Comparison of ENCODE assay signal across 1 cellular context in genomic region chr17:57408064-57408811, GRCh38.
TF ChIP-seq lines count a peak whose summit lies in the region.

No MANE protein-coding gene starts in this region.

TF ChIP-seq in HepG2, 621 proteins besides CTCF, POLR2A, EP300 and RAD21 (continued from another document and continues in another):
- TF ChIP-seq DRAP1 (CRISPR knock-in tag; IDR thresholded peaks at IDR 0.05) (0 out of 2 replicates have a peak, but pooled peaks have one; percentile 17), HOMEZ (CRISPR knock-in tag; IDR thresholded peaks at IDR 0.05; ENCODE audit: low read depth) (peak; percentile 23; the same call in 1 of the 2 replicates), KLF11 (CRISPR knock-in tag; IDR thresholded peaks at IDR 0.05) (no peak), ZNF747 (CRISPR knock-in tag; IDR thresholded peaks at IDR 0.05; ENCODE audit: borderline replicate concordance) (peak; percentile 38; the same call in 1 of the 2 replicates), FOXA3 (CRISPR knock-in tag; IDR thresholded peaks at IDR 0.05) (peak; percentile 82), BCL6 (CRISPR knock-in tag; IDR thresholded peaks at IDR 0.05) (peak; percentile 56; the same call in 1 of the 2 replicates), ATF1 (CRISPR knock-in tag; IDR thresholded peaks at IDR 0.05) (0 out of 2 replicates have a peak, but pooled peaks have one; percentile 2), EHMT2 (IDR thresholded peaks at IDR 0.05; ENCODE audit: borderline replicate concordance, low read depth, low read length) (no peak), U2AF1 (optimal IDR thresholded peaks at IDR 0.05; ENCODE audit: low read depth, low read length) (no peak), HNF1B (CRISPR knock-in tag; IDR thresholded peaks at IDR 0.05) (peak; percentile 32), GRHL1 (CRISPR knock-in tag; conservative IDR thresholded peaks at IDR 0.05) (no peak), FOXK1 (CRISPR knock-in tag; IDR thresholded peaks at IDR 0.05; ENCODE audit: borderline replicate concordance, low read depth) (peak; percentile 47; the same call in 1 of the 2 replicates), ETV5 (CRISPR knock-in tag; IDR thresholded peaks at IDR 0.05; ENCODE audit: borderline replicate concordance) (peak; percentile 61; the same call in 1 of the 2 replicates), PHF21A (CRISPR knock-in tag; IDR thresholded peaks at IDR 0.05) (no peak), ZNF879 (CRISPR knock-in tag; IDR thresholded peaks at IDR 0.05) (no peak), ZNF790 (CRISPR knock-in tag; IDR thresholded peaks at IDR 0.05; ENCODE audit: borderline replicate concordance) (no peak), ZMYM4 (CRISPR knock-in tag; IDR thresholded peaks at IDR 0.05) (no peak), CSRNP1 (CRISPR knock-in tag; IDR thresholded peaks at IDR 0.05) (no peak), ZNF792 (CRISPR knock-in tag; IDR thresholded peaks at IDR 0.05) (peak; percentile 85; the same call in 1 of the 2 replicates), ZKSCAN5 (CRISPR knock-in tag; IDR thresholded peaks at IDR 0.05) (0 out of 2 replicates have a peak, but pooled peaks have one; percentile 6), ZNF720 (CRISPR knock-in tag; IDR thresholded peaks at IDR 0.05) (no peak), WIZ (CRISPR knock-in tag; IDR thresholded peaks at IDR 0.05) (no peak), CHD2 (IDR thresholded peaks at IDR 0.05; ENCODE audit: low read depth, low read length) (no peak), POGK (CRISPR knock-in tag; conservative IDR thresholded peaks at IDR 0.05) (0 out of 2 replicates have a peak, but pooled peaks have one; percentile 25), ZNF580 (CRISPR knock-in tag; IDR thresholded peaks at IDR 0.05; ENCODE audit: borderline replicate concordance, low read depth) (peak; percentile 45; the same call in 1 of the 2 replicates), ZHX2 (IDR thresholded peaks at IDR 0.05; ENCODE audit: low read depth) (no peak), ZHX2 (CRISPR knock-in tag; IDR thresholded peaks at IDR 0.05; ENCODE audit: borderline replicate concordance) (0 out of 2 replicates have a peak, but pooled peaks have one; percentile 7), ZGPAT (CRISPR knock-in tag; IDR thresholded peaks at IDR 0.05) (0 out of 2 replicates have a peak, but pooled peaks have one; percentile 24), TEAD3 (CRISPR knock-in tag; optimal IDR thresholded peaks at IDR 0.05; ENCODE audit: borderline replicate concordance) (peak; percentile 77), HMGXB4 (CRISPR knock-in tag; IDR thresholded peaks at IDR 0.05; ENCODE audit: borderline replicate concordance in 1 of 2, low read depth in 1 of 2) (0 out of 4 replicates have a peak, but pooled peaks of 1 of the 2 experiments have one; percentile 44), ZNF574 (CRISPR knock-in tag; IDR thresholded peaks at IDR 0.05) (no peak), HCFC1 (IDR thresholded peaks at IDR 0.05; ENCODE audit: low read depth, low read length) (no peak), ZNF614 (CRISPR knock-in tag; IDR thresholded peaks at IDR 0.05; ENCODE audit: borderline replicate concordance) (peak; percentile 73; the same call in 1 of the 2 replicates), KDM5A (IDR thresholded peaks at IDR 0.05; ENCODE audit: borderline replicate concordance, low read length) (0 out of 2 replicates have a peak, but pooled peaks have one; percentile 23)
